ENCODE assay signal across 1 cellular context in the genomic region with DNA sequence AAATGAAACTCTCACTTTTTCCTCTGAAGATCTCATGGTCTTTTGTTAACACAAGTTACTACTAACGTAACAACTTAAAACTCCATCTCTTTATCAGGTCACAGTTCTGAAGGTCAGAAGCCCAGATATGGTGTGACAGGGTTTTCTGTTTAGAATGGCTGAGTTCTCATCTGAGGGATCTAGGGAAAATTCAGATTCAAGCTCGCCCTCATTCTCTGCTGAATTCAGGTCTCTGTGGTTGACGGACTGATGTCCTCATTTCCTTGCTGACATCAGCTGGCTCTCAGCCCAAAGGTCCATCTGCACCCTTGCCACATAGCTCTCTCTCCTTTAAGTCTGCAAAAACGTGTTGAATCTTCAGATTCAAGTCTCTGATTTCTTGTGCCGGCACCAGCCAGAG.
TF ChIP-seq lines count a peak whose summit lies in the region.

No MANE protein-coding gene starts in this region.

TF ChIP-seq in GM12878, 131 proteins besides CTCF, POLR2A, EP300 and RAD21:
- TF ChIP-seq GATAD2B (conservative IDR thresholded peaks at IDR 0.05; ENCODE audit: low read depth) (no peak), SREBF2 (IDR thresholded peaks at IDR 0.05; ENCODE audit: low read length) (no peak), CHD4 (IDR thresholded peaks at IDR 0.05) (no peak), RFX5 (IDR thresholded peaks at IDR 0.05; ENCODE audit: low read depth, low read length) (no peak), RELA (IDR thresholded peaks at IDR 0.05; ENCODE audit: borderline replicate concordance, partially characterized antibody) (no peak)
